Comparison of ENCODE assay signal across 21 cellular contexts in genomic region chr20:14410869-14411555, GRCh38.
"Had no signal": no experiment of that assay in that cellular context is flagged by ENCODE, and none has a peak within 500 bp of the region (broad histone marks: within the 10 kb centered on the region; RNA-seq: fewer than 3 reads in every experiment).

No MANE protein-coding gene starts in this region.

- ATAC-seq: activated CD4-positive, CD25-positive, alpha-beta regulatory T cell treated with anti-CD3 and anti-CD28 coated beads, Interleukin-2, amount 50 U/mL, for 24 hours; activated CD8-positive, alpha-beta T cell treated with anti-CD3 and anti-CD28 coated beads for 36 hours; activated T-cell treated with anti-CD3 and anti-CD28 coated beads, Interleukin-2, amount 50 U/mL, for 72 hours; PC-3 had no signal

- H3K4me1 Mint-ChIP-seq: activated naive CD4-positive, alpha-beta T cell treated with anti-CD3 and anti-CD28 coated beads, Interleukin-2, amount 50 U/mL, for 24 hours had no signal

- DNase-seq: activated CD4-positive, alpha-beta T cell treated with anti-CD3 and anti-CD28 coated beads for 4 hours; activated CD8-positive, alpha-beta memory T cell treated with anti-CD3 and anti-CD28 coated beads, Interleukin-2, amount 50 U/mL, for 4 hours; activated CD8-positive, alpha-beta T cell treated with anti-CD3 and anti-CD28 coated beads for 36 hours; activated T-cell treated with anti-CD3 and anti-CD28 coated beads, Interleukin-2, amount 50 U/mL, for 72 hours; aorta; central memory CD4-positive, alpha-beta T cell; NCI-H1092; NCI-H1417 treated with DMSO at 0.1 percent for 48 hours; NCI-H1694; NCI-H2029; NCI-H2107; NCI-H2171 treated with DMSO at 0.1 percent for 48 hours; NCI-H226; NCI-H510A; NCI-H69; PC-3; SHP77 had no signal

- H3K27me3 Mint-ChIP-seq: activated CD8-positive, alpha-beta T cell treated with anti-CD3 and anti-CD28 coated beads for 36 hours; activated naive CD4-positive, alpha-beta T cell treated with anti-CD3 and anti-CD28 coated beads, Interleukin-2, amount 50 U/mL, for 24 hours had no signal

- H3K4me3 Mint-ChIP-seq: activated CD8-positive, alpha-beta T cell treated with anti-CD3 and anti-CD28 coated beads for 36 hours; activated naive CD4-positive, alpha-beta T cell treated with anti-CD3 and anti-CD28 coated beads, Interleukin-2, amount 50 U/mL, for 24 hours; activated T-cell treated with anti-CD3 and anti-CD28 coated beads, Interleukin-2, amount 50 U/mL, for 72 hours; T-helper 1 cell treated with Interleukin-12 subunit alpha and Interleukin-12 subunit beta and Interleukin-4 antibody, amounts not matched to agents 30 μg/mL and 1 μg/mL, for 36 hours had no signal

- H3K36me3 Mint-ChIP-seq: activated naive CD4-positive, alpha-beta T cell treated with anti-CD3 and anti-CD28 coated beads, Interleukin-2, amount 50 U/mL, for 24 hours had no signal

- H3K27ac Mint-ChIP-seq: activated CD8-positive, alpha-beta T cell treated with anti-CD3 and anti-CD28 coated beads for 36 hours; activated naive CD4-positive, alpha-beta T cell treated with anti-CD3 and anti-CD28 coated beads, Interleukin-2, amount 50 U/mL, for 24 hours; activated T-cell treated with anti-CD3 and anti-CD28 coated beads, Interleukin-2, amount 50 U/mL, for 72 hours; T-helper 1 cell treated with Interleukin-12 subunit alpha and Interleukin-12 subunit beta and Interleukin-4 antibody, amounts not matched to agents 30 μg/mL and 1 μg/mL, for 36 hours had no signal

- H3K27ac ChIP-seq: KMS-11 had no signal
